9 cellular contexts compared by ENCODE assay signal in genomic region chr1:165857046-165857801, GRCh38. TPM values are rescaled to one million over a fixed set of nuclear protein-coding genes. Genes with fewer than 3 reads are reported as not detected.
DNase-seq lines count a peak whose midpoint lies in the region; ATAC-seq, FAIRE-seq and TF ChIP-seq lines count a peak whose summit lies in the region.
"Had no signal": no experiment of that assay in that cellular context is flagged by ENCODE, and none has a peak within 500 bp of the region (broad histone marks: within the 10 kb centered on the region; RNA-seq: fewer than 3 reads in every experiment).

No MANE protein-coding gene starts in this region.

- intact Hi-C loops in GM12878 (cut with micrococcal nuclease; ENCODE audit: unreplicated experiment) = loop anchor here (2.0 kb wide), 1 partner anchor 28 kb away; no protein-coding TSS in a partner anchor

- CTCF ChIA-PET in GM12878 (lab: Yijun Ruan, JAX) = interaction anchor here (0.8 to 9.7 kb wide), 5 partner anchors 10 to 29 kb away, joined by 3 to 62 read pairs (median 5); partner anchors contain the start of gene UCK2

- RAD21 ChIA-PET in GM12878 (lab: Charles Lee; ENCODE audit: unreplicated experiment) = interaction anchor here (0.6 to 3.8 kb wide), 10 partner anchors 9 to 159 kb away, joined by 3 to 31 read pairs (median 8); partner anchors contain the start of genes ALDH9A1 and UCK2

- H3K36me3 Mint-ChIP-seq in stimulated activated effector memory CD8-positive, alpha-beta T cell treated with anti-CD3 and anti-CD28 coated beads, Interleukin-12 subunit alpha, Interleukin-12 subunit beta, amount 100 ng/mL, for 72 hours = peaks cover 6% of the 10 kb centered on the region

- H3K9ac ChIP-seq in GM12878 (ENCODE audit: control insufficient read depth, insufficient read depth, low read length) = no peak overlapping the region

- H3K4me1 ChIP-seq in GM12878 (ENCODE audit: control insufficient read depth, insufficient read depth, low read length) = peaks cover 32% of the 10 kb centered on the region

- H3K4me1 Mint-ChIP-seq in stimulated activated effector memory CD8-positive, alpha-beta T cell treated with anti-CD3 and anti-CD28 coated beads, Interleukin-12 subunit alpha, Interleukin-12 subunit beta, amount 100 ng/mL, for 72 hours = peaks cover 56% of the 10 kb centered on the region

- no peaks in the 10 kb centered on the region for H3K9me3 ChIP-seq in GM12878 (replicated peaks; ENCODE audit: control insufficient read depth, insufficient read depth, low read length)

- no peak for TF ChIP-seq POLR2A in GM12878 (IDR thresholded peaks at IDR 0.05; ENCODE audit: low read depth, low read length)

- H3K27ac Mint-ChIP-seq in stimulated activated effector memory CD8-positive, alpha-beta T cell treated with anti-CD3 and anti-CD28 coated beads, Interleukin-12 subunit alpha, Interleukin-12 subunit beta, amount 100 ng/mL, for 72 hours = peak overlapping the region; percentile 15
- H3K27ac Mint-ChIP-seq: activated naive CD4-positive, alpha-beta T cell treated with anti-CD3 and anti-CD28 coated beads, Interleukin-2, amount 50 U/mL, for 72 hours had no signal

- H3K27ac ChIP-seq in GM12878 (ENCODE audit: control insufficient read depth, insufficient read depth) = peak overlapping the region; percentile 38; the same call in 1 of the 2 replicates

- SMC1A ChIA-PET in GM12878 (lab: Charles Lee; ENCODE audit: uncharacterized antibody, unreplicated experiment) = interaction anchor here (1.4 to 17.9 kb wide), 8 partner anchors 11 to 88 kb away, joined by 5 to 212 read pairs (median 12); partner anchors contain the start of gene TMCO1

- H3K27me3 ChIP-seq in GM12878 (replicated peaks in 1 of 2; ENCODE audit: control insufficient read depth in 2 of 2, insufficient read depth in 2 of 2, low read length in 1 of 2) = no peaks in the 10 kb centered on the region

- no peak overlapping the region for H2AFZ ChIP-seq in GM12878 (ENCODE audit: control insufficient read depth, low read depth, low read length)

- TF ChIP-seq RAD21 in GM12878 (IDR thresholded peaks at IDR 0.05; ENCODE audit: insufficient read depth, low read depth, low read length) = no peak

- no TSS peak for BruUV-seq in GM12878 (replicated peaks; lab: Mats Ljungman, UMichigan)

- WGBS in GM12878 (ENCODE audit: insufficient coverage, insufficient replicate concordance, low lambda C conversion rate, missing lambda C conversion rate) = 88% methylated on average over 8 of the region's 8 CpGs

- FAIRE-seq in GM12878 (lab: Jason Lieb, UNC) = no peak
- FAIRE-seq in urothelium cell line (lab: Jason Lieb, UNC) = no peak

- H3K36me3 ChIP-seq in GM12878 (ENCODE audit: control insufficient read depth in 2 of 2, insufficient read depth in 2 of 2, low read length in 1 of 2) = peaks cover 0 to 5% of the 10 kb centered on the region in 2 experiments; a peak in 2 of 4 replicates

- no peak overlapping the region for H3K4me3 ChIP-seq in GM12878

- H3K4me3 Mint-ChIP-seq in stimulated activated effector memory CD8-positive, alpha-beta T cell treated with anti-CD3 and anti-CD28 coated beads, Interleukin-12 subunit alpha, Interleukin-12 subunit beta, amount 100 ng/mL, for 72 hours = no peak overlapping the region

- TF ChIP-seq EP300 in GM12878 (IDR thresholded peaks at IDR 0.05; ENCODE audit: borderline replicate concordance in 1 of 2, control insufficient read depth in 1 of 2, low read depth in 2 of 2, low read length in 2 of 2) = peak in 1 of 2 experiments; percentile 7; a peak in 1 of 4 replicates

- no peak for TF ChIP-seq CTCF in GM12878 (IDR thresholded peaks at IDR 0.05 in 2 of 3, conservative IDR thresholded peaks at IDR 0.05 in 1 of 3; ENCODE audit: control insufficient read depth in 2 of 3, extremely low read depth in 1 of 3, insufficient read depth in 1 of 3, low read depth in 3 of 3, low read length in 3 of 3)

- in situ Hi-C loops in ACHN (cut with HindIII; ENCODE audit: low pct_ligation_motif_present, low pct_unique_long_range_greater_than_20kb, low sequenced_read_pairs) (no loop called here), GM12878 (cut with MboI) (no loop called here)

- POLR2A ChIA-PET in GM12878 (lab: Charles Lee) = interaction anchor here (0.7 to 3.4 kb wide), 8 partner anchors 10 to 226 kb away, joined by 3 to 20 read pairs (median 7); partner anchors contain the start of gene MGST3

- H3K9me3 Mint-ChIP-seq in stimulated activated effector memory CD8-positive, alpha-beta T cell treated with anti-CD3 and anti-CD28 coated beads, Interleukin-12 subunit alpha, Interleukin-12 subunit beta, amount 100 ng/mL, for 72 hours = no peaks in the 10 kb centered on the region
- H3K9me3 Mint-ChIP-seq: activated naive CD4-positive, alpha-beta T cell treated with anti-CD3 and anti-CD28 coated beads, Interleukin-2, amount 50 U/mL, for 72 hours had no signal

- peak; percentile 88 for DNase-seq in ACHN
- DNase-seq in GM19238 (ENCODE audit: insufficient read length, low spot score) = peak; percentile 50
- no peak for DNase-seq in GM12878 (ENCODE audit: low read depth, low spot score)
- DNase-seq in stimulated activated effector memory CD8-positive, alpha-beta T cell treated with anti-CD3 and anti-CD28 coated beads, Interleukin-12 subunit alpha, Interleukin-12 subunit beta, amount 100 ng/mL, for 72 hours (ENCODE audit: low spot score in 2 of 2) = no peak
- no peak for DNase-seq in NCI-H82 treated with DMSO at 0.1 percent for 48 hours (lab: John Stamatoyannopoulos, UW; ENCODE audit: unreplicated experiment)
- no peak for DNase-seq in amniotic stem cell (lab: John Stamatoyannopoulos, UW)
- DNase-seq in urothelium cell line (ENCODE audit: low spot score) = no peak

- H3K79me2 ChIP-seq in GM12878 (ENCODE audit: control insufficient read depth, insufficient read depth, low read length) = peaks cover 83% of the 10 kb centered on the region

- H4K20me1 ChIP-seq in GM12878 (ENCODE audit: control insufficient read depth, insufficient read depth) = no peaks in the 10 kb centered on the region

- ATAC-seq in HG03196 (IDR thresholded peaks at IDR 0.05; ENCODE audit: unreplicated experiment) (peak; percentile 87), GM12878 (peak; percentile 90)
- peak; percentile 62 for ATAC-seq in stimulated activated effector memory CD8-positive, alpha-beta T cell treated with anti-CD3 and anti-CD28 coated beads, Interleukin-12 subunit alpha, Interleukin-12 subunit beta, amount 100 ng/mL, for 72 hours

- H3K4me2 ChIP-seq in GM12878 (ENCODE audit: control insufficient read depth, insufficient read depth) = no peak overlapping the region

TF ChIP-seq in GM12878, 131 proteins besides CTCF, POLR2A, EP300 and RAD21 (continues in another document):
- no peak for TF ChIP-seq CREB1 (IDR thresholded peaks at IDR 0.05; ENCODE audit: low read depth)
- no peak for TF ChIP-seq SMAD5 (IDR thresholded peaks at IDR 0.05; ENCODE audit: low read depth)
- TF ChIP-seq IKZF2 (IDR thresholded peaks at IDR 0.05) = peak in 1 of 2 experiments; percentile 28; a peak in 1 of 4 replicates
- TF ChIP-seq HDGF (IDR thresholded peaks at IDR 0.05) = peak; percentile 60; the same call in 1 of the 2 replicates
- TF ChIP-seq BACH1 (IDR thresholded peaks at IDR 0.05; ENCODE audit: borderline replicate concordance) = no peak
- TF ChIP-seq SREBF2 (IDR thresholded peaks at IDR 0.05; ENCODE audit: low read length) = no peak
- no peak for TF ChIP-seq IRF3 (IDR thresholded peaks at IDR 0.05)
- no peak for TF ChIP-seq SRF (IDR thresholded peaks at IDR 0.05; ENCODE audit: low read depth in 2 of 2, low read length in 2 of 2)
- TF ChIP-seq LARP7 (IDR thresholded peaks at IDR 0.05) = 0 out of 2 replicates have a peak, but pooled peaks have one; percentile 44
- TF ChIP-seq ZNF274 (IDR thresholded peaks at IDR 0.05; ENCODE audit: insufficient read depth, insufficient read length) = no peak
- no peak for TF ChIP-seq BCL11A (IDR thresholded peaks at IDR 0.05; ENCODE audit: low read depth, low read length)
- TF ChIP-seq ZZZ3 (IDR thresholded peaks at IDR 0.05; ENCODE audit: control insufficient read depth, insufficient read length, low read depth) = no peak
- TF ChIP-seq MTA3 (IDR thresholded peaks at IDR 0.05; ENCODE audit: borderline replicate concordance, low read length) = no peak
- no peak for TF ChIP-seq SIN3A (IDR thresholded peaks at IDR 0.05; ENCODE audit: low read depth, low read length)
- peak; percentile 76; the same call in 1 of the 2 replicates for TF ChIP-seq ESRRA (IDR thresholded peaks at IDR 0.05; ENCODE audit: low read length)

RNA-seq across cellular contexts. Expression of gene UCK2, which starts 29.8 kb away (rescaled TPM):
- 49.7 and 55.2 TPM in 2 replicates for total RNA-seq in GM12878 (2013; cell fraction: nucleolus; rRNA removed)
- total RNA-seq in GM12878 (2014; rRNA removed) = 99.9 and 105 TPM in 2 replicates
- 55.3 and 57.0 TPM in 2 replicates for total RNA-seq in GM12878 (2014; rRNA removed; fragmentation: Illumina TruSeq; extraction: Trizol)
- total RNA-seq in GM12878 (2021) = 70.9 and 74.0 TPM in 2 replicates
- 35.8 TPM for polyA plus RNA-seq in GM12878 (2011; ENCODE audit: low read depth)
- polyA plus RNA-seq in GM12878 (2011; rRNA removed) = 79.0 and 95.4 TPM in 2 replicates
- 117 and 130 TPM in 2 replicates for polyA plus RNA-seq in GM12878 (2011; cell fraction: cytosol; rRNA removed)
- 66.9 and 67.2 TPM in 2 replicates for polyA plus RNA-seq in GM12878 (2011; cell fraction: nucleus; rRNA removed)
- polyA plus RNA-seq in GM12878 (2012) = 34.8 and 36.4 TPM in 2 replicates
- polyA plus RNA-seq in GM12878 (2014; fragmentation: Illumina TruSeq; extraction: Trizol) = 59.0 and 70.7 TPM in 2 replicates
- 10 to 100 TPM; 67.0 to 74.3 TPM for polyA plus RNA-seq in GM12878 (2014; fragmentation: Nextera tagmentation; extraction: Ambion mirVana)
- polyA plus RNA-seq in GM12878 (2014; rRNA removed) = 96.3 and 97.0 TPM in 2 replicates
- 100 to 1,000 TPM in 1 of 2 experiments, 10 to 100 TPM in 1; 97.6 to 106 TPM for polyA plus RNA-seq in GM12878 (2016; fragmentation: Nextera tagmentation; extraction: Ambion mirVana)
- 129 and 137 TPM in 2 replicates for polyA minus RNA-seq in GM12878 (2011; rRNA and poly(A)+ RNA removed)
- polyA minus RNA-seq in GM12878 (2011; cell fraction: cytosol; rRNA and poly(A)+ RNA removed) = 42.0 and 46.0 TPM in 2 replicates
- polyA minus RNA-seq in GM12878 (2011; cell fraction: nucleus; rRNA and poly(A)+ RNA removed) = 27.6 and 52.4 TPM in 2 replicates

Comparison
In these comparisons a context has a peak if more than half of its experiments do, and no peak if none do; other contexts are left out.
1. DNase-seq: peak in ACHN (single experiment) and GM19238 (single experiment); none in GM12878 (single experiment), stimulated activated effector memory CD8-positive, alpha-beta T cell treated with anti-CD3 and anti-CD28 coated beads, Interleukin-12 subunit alpha, Interleukin-12 subunit beta, amount 100 ng/mL, for 72 hours (0 of 2), NCI-H82 treated with DMSO at 0.1 percent for 48 hours (single experiment), amniotic stem cell (single experiment) and urothelium cell line (single experiment).
2. Peak in every context shown above with its lines, with median percentiles within 50 percentile points of each other: ATAC-seq.